Comparison of ENCODE assay signal across 8 cellular contexts in the genomic region with DNA sequence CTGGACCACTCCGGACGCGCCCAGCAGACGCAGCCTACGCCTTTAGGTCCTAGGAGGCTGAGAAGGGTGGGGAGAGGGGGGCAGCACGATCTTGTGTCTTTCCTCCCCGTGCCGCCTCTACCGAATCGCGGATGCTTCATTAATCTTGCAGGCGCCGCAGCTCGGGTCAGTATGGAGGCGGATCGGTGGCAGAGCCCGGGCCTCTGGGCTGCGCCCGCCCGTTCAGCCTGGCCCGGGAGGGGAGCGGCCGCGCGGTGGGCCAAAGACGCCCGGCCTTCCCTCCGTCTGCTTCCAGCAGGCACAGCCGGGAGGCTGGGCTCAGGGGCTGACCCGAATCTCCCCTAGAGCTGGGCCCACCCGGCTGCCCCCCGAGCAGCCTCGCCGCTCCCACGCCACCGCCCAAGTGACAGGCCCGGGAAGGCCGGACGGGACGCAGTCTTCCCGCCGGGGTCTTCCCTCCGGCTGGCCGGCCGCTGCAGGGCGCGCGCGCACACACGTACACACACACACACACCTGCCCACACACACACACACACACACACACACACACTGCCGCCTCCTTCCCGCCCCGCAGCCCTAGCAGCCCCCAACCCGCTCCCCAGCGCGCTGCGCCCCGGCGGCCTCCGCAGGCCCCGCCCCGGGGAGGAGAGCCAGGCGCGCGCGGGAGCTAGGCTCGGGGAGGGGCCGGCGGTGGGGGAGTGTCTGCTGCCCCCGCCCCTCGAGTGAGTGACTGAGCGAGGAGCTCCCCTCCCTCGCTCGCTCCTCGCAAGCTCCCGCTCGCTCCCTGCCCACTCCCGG. TPM values are rescaled to one million over a fixed set of nuclear protein-coding genes. Genes with fewer than 3 reads are reported as not detected.
DNase-seq lines count a peak whose midpoint lies in the region; ATAC-seq and TF ChIP-seq lines count a peak whose summit lies in the region.

Gene C1orf21 (plus strand): TSS at position 759 of the 798 bp plus-strand sequence. CDS start 90,481 bp downstream, outside the sequence.

- peak; percentile 63 for ATAC-seq in HG03025 (IDR thresholded peaks at IDR 0.05; ENCODE audit: low FRiP score, unreplicated experiment)
- ATAC-seq in activated B cell treated with CpG ODN at 0.5 μM for 24 hours (ENCODE audit: low read depth), result peak; percentile 92

- H3K79me2 ChIP-seq in smooth muscle cell (ENCODE audit: low read depth), result peaks cover 21% of the 10 kb centered on the region

- intact Hi-C loops in activated B cell treated with CpG ODN at 0.5 μM for 24 hours (cut with micrococcal nuclease), result no loop called here

- no peak within 1 kb of the TSS for H3K27ac Mint-ChIP-seq in activated B cell treated with CpG ODN at 0.5 μM for 24 hours

- H3F3A ChIP-seq in smooth muscle cell (ENCODE audit: low read depth), result peaks cover 4% of the 10 kb centered on the region

- H3K27me3 ChIP-seq in smooth muscle cell (ENCODE audit: low read depth), result no peaks in the 10 kb centered on the region

- H3K27ac ChIP-seq in smooth muscle cell (ENCODE audit: low read depth), result peak within 1 kb of the TSS; percentile 64

- H3K4me3 ChIP-seq in smooth muscle cell, result peak within 1 kb of the TSS; percentile 94

- H3K27me3 Mint-ChIP-seq in activated B cell treated with CpG ODN at 0.5 μM for 24 hours, result peaks cover 44% of the 10 kb centered on the region

- no peaks in the 10 kb centered on the region for H3K9me3 ChIP-seq in smooth muscle cell (replicated peaks; ENCODE audit: low read depth)

- peak within 1 kb of the TSS; percentile 82 for H3K4me3 Mint-ChIP-seq in activated B cell treated with CpG ODN at 0.5 μM for 24 hours

- peak within 1 kb of the TSS; percentile 68 for H3K9ac ChIP-seq in smooth muscle cell (ENCODE audit: low read depth)

- peaks cover 35% of the 10 kb centered on the region for H3K4me1 ChIP-seq in smooth muscle cell (ENCODE audit: low read depth)

- CTCF ChIA-PET in activated B cell treated with CpG ODN at 0.5 μM for 24 hours (lab: Charles Lee), result no interaction called here

- no peaks in the 10 kb centered on the region for H3K9me3 Mint-ChIP-seq in activated B cell treated with CpG ODN at 0.5 μM for 24 hours

- H3K36me3 Mint-ChIP-seq in activated B cell treated with CpG ODN at 0.5 μM for 24 hours (ENCODE audit: low read depth), result no peaks in the 10 kb centered on the region

- peaks cover 21% of the 10 kb centered on the region for H3K4me1 Mint-ChIP-seq in activated B cell treated with CpG ODN at 0.5 μM for 24 hours

- DNase-seq in NCI-H2029 (lab: John Stamatoyannopoulos, UW) (peak; percentile 15), NCI-H2029 treated with DMSO at 0.1 percent for 48 hours (lab: John Stamatoyannopoulos, UW) (no peak), NCI-H2196 treated with DMSO at 0.1 percent for 48 hours (lab: John Stamatoyannopoulos, UW; ENCODE audit: unreplicated experiment) (peak; percentile 28), activated B cell treated with CpG ODN at 0.5 μM for 24 hours (peak; percentile 46), iris pigment epithelial cell (ENCODE audit: low read depth) (peak; percentile 93), smooth muscle cell (lab: John Stamatoyannopoulos, UW; ENCODE audit: unreplicated experiment) (peak; percentile 77)
- DNase-seq in central memory CD4-positive, alpha-beta T cell, result peak; percentile 19

- 1% methylated on average over 40 of the region's 78 CpGs for WGBS in smooth muscle cell (ENCODE audit: low lambda C conversion rate)

- H2AFZ ChIP-seq in smooth muscle cell (ENCODE audit: low read depth), result peak within 1 kb of the TSS; percentile 87

- peaks cover 19% of the 10 kb centered on the region for H4K20me1 ChIP-seq in smooth muscle cell (ENCODE audit: low read depth)

- H3K4me2 ChIP-seq in smooth muscle cell, result peak within 1 kb of the TSS; percentile 97

- H3K36me3 ChIP-seq in smooth muscle cell (ENCODE audit: low read depth), result no peaks in the 10 kb centered on the region

- no peak for TF ChIP-seq CTCF in activated B cell treated with CpG ODN at 0.5 μM for 24 hours (IDR thresholded peaks at IDR 0.05)
- TF ChIP-seq CTCF in smooth muscle cell (IDR thresholded peaks at IDR 0.05; ENCODE audit: borderline replicate concordance, insufficient read depth, poor library complexity, severe bottlenecking), result no peak

- POLR2A ChIA-PET in activated B cell treated with CpG ODN at 0.5 μM for 24 hours (lab: Charles Lee), result no interaction called here

RNA-seq across cellular contexts. Expression of gene C1orf21, which starts in this region (rescaled TPM):
- 0.05 and 0.09 TPM in 2 replicates for total RNA-seq in activated B cell treated with CpG ODN at 0.5 μM for 24 hours
- 39.4 and 76.8 TPM in 2 replicates for total RNA-seq in smooth muscle cell
- polyA plus RNA-seq in smooth muscle cell, result 24.2 and 31.4 TPM in 2 replicates

Comparison
In these comparisons a context has a peak if more than half of its experiments do, and no peak if none do; other contexts are left out.
1. RNA of gene C1orf21 (total RNA-seq): 39.4 to 76.8 TPM in smooth muscle cell; 0.05 to 0.09 TPM in activated B cell treated with CpG ODN at 0.5 μM for 24 hours; every median in the first group is over 10 times any median in the second.
2. Peak in DNase-seq and ATAC-seq in activated B cell treated with CpG ODN at 0.5 μM for 24 hours; RNA of the gene not detected or under 1 TPM.